1 cellular context compared by ENCODE assay signal in genomic region chr6:26331809-26332226, GRCh38.
TF ChIP-seq lines count a peak whose summit lies in the region.

No MANE protein-coding gene starts in this region.

TF ChIP-seq in K562, 482 proteins besides CTCF, POLR2A, EP300 and RAD21 (continued from another document and continues in another):
- TF ChIP-seq ZBTB11 (CRISPR knock-in tag; IDR thresholded peaks at IDR 0.05) (no peak; a peak in 1 of 6 replicates), NR0B1 (IDR thresholded peaks at IDR 0.05; ENCODE audit: partially characterized antibody) (no peak), TFE3 (CRISPR knock-in tag; IDR thresholded peaks at IDR 0.05) (no peak), ZNF696 (CRISPR knock-in tag; conservative IDR thresholded peaks at IDR 0.05) (no peak), E2F6 (IDR thresholded peaks at IDR 0.05; ENCODE audit: borderline replicate concordance in 1 of 2, extremely low read depth in 1 of 2, insufficient read depth in 1 of 2, insufficient read length in 1 of 2, low read depth in 1 of 2, low read length in 1 of 2, poor library complexity in 1 of 2, severe bottlenecking in 1 of 2) (no peak), ZNF347 (CRISPR knock-in tag; IDR thresholded peaks at IDR 0.05; ENCODE audit: low read depth) (no peak), TSC22D4 (tag; IDR thresholded peaks at IDR 0.05) (no peak), SUPT5H (IDR thresholded peaks at IDR 0.05) (no peak), KAT2B (IDR thresholded peaks at IDR 0.05; ENCODE audit: low read depth, low read length) (no peak), ZNF707 (CRISPR knock-in tag; conservative IDR thresholded peaks at IDR 0.05) (no peak), PPARD (CRISPR knock-in tag; IDR thresholded peaks at IDR 0.05) (no peak), MAFK (IDR thresholded peaks at IDR 0.05; ENCODE audit: low read length) (no peak), ZNF518B (CRISPR knock-in tag; IDR thresholded peaks at IDR 0.05) (no peak), USF2 (CRISPR knock-in tag; IDR thresholded peaks at IDR 0.05) (no peak), CLOCK (CRISPR knock-in tag; IDR thresholded peaks at IDR 0.05; ENCODE audit: borderline replicate concordance) (no peak), CHD1 (IDR thresholded peaks at IDR 0.05; ENCODE audit: low read length) (no peak), MLLT1 (IDR thresholded peaks at IDR 0.05) (no peak), ZNF609 (CRISPR knock-in tag; IDR thresholded peaks at IDR 0.05; ENCODE audit: borderline replicate concordance) (no peak), ZNF639 (CRISPR knock-in tag; conservative IDR thresholded peaks at IDR 0.05 in 1 of 2, IDR thresholded peaks at IDR 0.05 in 1 of 2) (peak in 1 of 2 experiments; percentile 39; a peak in 1 of 4 replicates), MCM3 (IDR thresholded peaks at IDR 0.05) (no peak), PBX2 (CRISPR knock-in tag; IDR thresholded peaks at IDR 0.05; ENCODE audit: low read depth) (no peak), PBX2 (tag; conservative IDR thresholded peaks at IDR 0.05; ENCODE audit: low read depth) (no peak; the same call in 1 of the 2 replicates)
